Comparison of ENCODE assay signal across 8 cellular contexts in genomic region chr2:161307676-161308075, GRCh38. TPM values are rescaled to one million over a fixed set of nuclear protein-coding genes. Genes with fewer than 3 reads are reported as not detected.
A peak's percentile ranks its signal among the peaks of the same experiment; 100 is the strongest.
DNase-seq lines count a peak whose midpoint lies in the region; ATAC-seq and TF ChIP-seq lines count a peak whose summit lies in the region.

No MANE protein-coding gene starts in this region.

- POLR2A ChIA-PET in activated CD4-positive, alpha-beta T cell treated with anti-CD3 and anti-CD28 coated beads, Interleukin-2, amount 10 ng/mL, durations not matched to agents 7 days and 5 days (lab: Charles Lee) = interaction anchor here (0.5 to 1.0 kb wide), 3 partner anchors 8 to 75 kb away, joined by 3 to 4 read pairs (median 4); no protein-coding TSS in a partner anchor

- ATAC-seq in left lung = no peak

- H3K4me3 ChIP-seq in left lung (peak overlapping the region; percentile 54 to 81), thyroid gland (replicated peaks in 1 of 3) (peak overlapping the region; percentile 40 to 78 (median 68))

- H3K27me3 ChIP-seq in left lung = no peaks in the 10 kb centered on the region
- H3K27me3 ChIP-seq in thyroid gland = no peaks in the 10 kb centered on the region

- no peak for DNase-seq in activated CD4-positive, alpha-beta T cell treated with anti-CD3 and anti-CD28 coated beads, Interleukin-2, amount 10 ng/mL, durations not matched to agents 7 days and 5 days
- no peak for DNase-seq in activated CD4-positive, alpha-beta T cell treated with anti-CD3 and anti-CD28 coated beads for 1 hour
- no peak for DNase-seq in activated naive CD8-positive, alpha-beta T cell treated with anti-CD3 and anti-CD28 coated beads for 36 hours
- DNase-seq in left lung (no peak), thyroid gland (no peak), GF-D8 (lab: John Stamatoyannopoulos, UW) (no peak), retina (no peak), T-helper 9 cell (no peak)

- TF ChIP-seq POLR2A in thyroid gland (IDR thresholded peaks at IDR 0.05) = no peak

- CTCF ChIA-PET in activated CD4-positive, alpha-beta T cell treated with anti-CD3 and anti-CD28 coated beads, Interleukin-2, amount 10 ng/mL, durations not matched to agents 7 days and 5 days (lab: Charles Lee) = interaction anchor here (1.0 kb wide), 1 partner anchor 230 kb away, joined by 3 read pairs; no protein-coding TSS in a partner anchor

- WGBS in thyroid gland, 2 donors = 43 to 46% methylated on average over 6 of the region's 6 CpGs

- H3K27ac ChIP-seq in left lung (peak overlapping the region; percentile 78 to 92), thyroid gland (peak overlapping the region; percentile 22 to 87 (median 71))

- TF ChIP-seq CTCF in left lung (IDR thresholded peaks at IDR 0.05) (no peak), thyroid gland (IDR thresholded peaks at IDR 0.05) (no peak)

- peaks cover 13% of the 10 kb centered on the region for H3K27me3 Mint-ChIP-seq in activated CD4-positive, alpha-beta T cell treated with anti-CD3 and anti-CD28 coated beads, Interleukin-2, amount 10 ng/mL, durations not matched to agents 7 days and 5 days
- peaks cover 1% of the 10 kb centered on the region for H3K27me3 Mint-ChIP-seq in activated naive CD8-positive, alpha-beta T cell treated with anti-CD3 and anti-CD28 coated beads for 36 hours

- peaks cover 0 to 10% of the 10 kb centered on the region in 2 donors for H3K9me3 ChIP-seq in left lung
- H3K9me3 ChIP-seq in thyroid gland = no peaks in the 10 kb centered on the region

- peak overlapping the region; percentile 93 for H3K4me3 Mint-ChIP-seq in activated CD4-positive, alpha-beta T cell treated with anti-CD3 and anti-CD28 coated beads, Interleukin-2, amount 10 ng/mL, durations not matched to agents 7 days and 5 days
- H3K4me3 Mint-ChIP-seq in activated naive CD8-positive, alpha-beta T cell treated with anti-CD3 and anti-CD28 coated beads for 36 hours = peak overlapping the region; percentile 95

- intact Hi-C loops in left lung (cut with DNase I) = no loop called here
- intact Hi-C loops in thyroid gland (cut with DNase I) = no loop called here

- peaks cover 8% of the 10 kb centered on the region for H3K9me3 Mint-ChIP-seq in activated CD4-positive, alpha-beta T cell treated with anti-CD3 and anti-CD28 coated beads, Interleukin-2, amount 10 ng/mL, durations not matched to agents 7 days and 5 days
- H3K9me3 Mint-ChIP-seq in activated naive CD8-positive, alpha-beta T cell treated with anti-CD3 and anti-CD28 coated beads for 36 hours = peaks cover 8% of the 10 kb centered on the region

- peaks cover 10 to 25% of the 10 kb centered on the region in 2 donors for H3K4me1 ChIP-seq in left lung
- peaks cover 6 to 13% of the 10 kb centered on the region in 2 donors for H3K4me1 ChIP-seq in thyroid gland

- peaks cover 24% of the 10 kb centered on the region for H3K36me3 Mint-ChIP-seq in activated CD4-positive, alpha-beta T cell treated with anti-CD3 and anti-CD28 coated beads, Interleukin-2, amount 10 ng/mL, durations not matched to agents 7 days and 5 days (ENCODE audit: low read depth)
- H3K36me3 Mint-ChIP-seq in activated naive CD8-positive, alpha-beta T cell treated with anti-CD3 and anti-CD28 coated beads for 36 hours = peaks cover 31% of the 10 kb centered on the region

- H3K36me3 ChIP-seq in left lung = no peaks in the 10 kb centered on the region
- no peaks in the 10 kb centered on the region for H3K36me3 ChIP-seq in thyroid gland

- peaks cover 37% of the 10 kb centered on the region for H3K4me1 Mint-ChIP-seq in activated CD4-positive, alpha-beta T cell treated with anti-CD3 and anti-CD28 coated beads, Interleukin-2, amount 10 ng/mL, durations not matched to agents 7 days and 5 days
- H3K4me1 Mint-ChIP-seq in activated naive CD8-positive, alpha-beta T cell treated with anti-CD3 and anti-CD28 coated beads for 36 hours = peaks cover 23% of the 10 kb centered on the region

- H3K27ac Mint-ChIP-seq in activated CD4-positive, alpha-beta T cell treated with anti-CD3 and anti-CD28 coated beads, Interleukin-2, amount 10 ng/mL, durations not matched to agents 7 days and 5 days = peak overlapping the region; percentile 97
- peak overlapping the region; percentile 86 for H3K27ac Mint-ChIP-seq in activated naive CD8-positive, alpha-beta T cell treated with anti-CD3 and anti-CD28 coated beads for 36 hours

RNA-seq across cellular contexts. Expression of gene PSMD14, which starts 0.5 kb away (rescaled TPM):
- 10 to 100 TPM; 56.1 to 56.2 TPM for total RNA-seq in activated CD4-positive, alpha-beta T cell treated with anti-CD3 and anti-CD28 coated beads, Interleukin-2, amount 10 ng/mL, durations not matched to agents 7 days and 5 days
- total RNA-seq in activated naive CD8-positive, alpha-beta T cell treated with anti-CD3 and anti-CD28 coated beads for 36 hours = 10 to 100 TPM; 91.4 to 93.8 TPM
- total RNA-seq in left lung = 10 to 100 TPM; 40.7 to 64.3 TPM
- 10 to 100 TPM; 33.2 to 63.0 (median 57.1) TPM for total RNA-seq in thyroid gland
